Comparison of ENCODE assay signal across 12 cellular contexts in the genomic region with DNA sequence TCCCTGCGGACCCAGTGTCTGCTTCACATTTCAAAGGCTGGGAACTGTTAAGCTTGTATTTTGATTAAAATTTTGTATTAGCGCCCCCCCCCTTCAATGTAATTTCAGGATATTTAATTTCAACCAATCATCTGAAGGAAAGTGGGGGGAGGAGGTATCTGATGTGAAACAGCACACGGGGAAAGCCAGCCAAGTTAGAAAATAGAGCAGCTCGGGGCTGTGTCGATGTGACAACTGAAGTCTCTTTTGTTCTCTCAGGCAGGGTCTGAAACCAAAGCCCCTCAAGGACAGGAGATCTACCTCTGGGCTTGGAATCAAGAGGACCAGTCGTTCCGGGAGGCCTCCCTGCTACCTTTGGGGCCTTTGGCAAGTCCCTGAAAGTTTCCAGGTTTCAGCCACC. TPM values are rescaled to one million over a fixed set of nuclear protein-coding genes. Genes with fewer than 3 reads are reported as not detected.
DNase-seq lines count a peak whose midpoint lies in the region; FAIRE-seq and TF ChIP-seq lines count a peak whose summit lies in the region.
"Had no signal": no experiment of that assay in that cellular context is flagged by ENCODE, and none has a peak within 500 bp of the region (broad histone marks: within the 10 kb centered on the region; RNA-seq: fewer than 3 reads in every experiment).

No MANE protein-coding gene starts in this region.

- H3K27ac ChIP-seq in breast epithelium: peak overlapping the region; percentile 67 to 69
- peak overlapping the region; percentile 64 for H3K27ac ChIP-seq in left ventricle myocardium inferior (replicated peaks)
- H3K27ac ChIP-seq in neuronal stem cell (replicated peaks; ENCODE audit: low read length): no peak overlapping the region
- H3K27ac ChIP-seq: C4-2B had no signal

- intact Hi-C loops in breast epithelium (cut with DNase I; ENCODE audit: low total_unique reads): no loop called here
- intact Hi-C loops in MCF 10A (cut with micrococcal nuclease): loop anchor here (2.0 to 10.0 kb wide), 5 partner anchors 86 to 1146 kb away; no protein-coding TSS in a partner anchor
- intact Hi-C loops in left ventricle myocardium inferior (cut with micrococcal nuclease): loop anchor here (10.0 kb wide), 1 partner anchor 224 kb away; no protein-coding TSS in a partner anchor

- no peak overlapping the region for H3K4me3 Mint-ChIP-seq in MCF 10A (ENCODE audit: unreplicated experiment)
- H3K4me3 Mint-ChIP-seq: IgD-negative memory B cell had no signal

- H3K9me3 ChIP-seq in breast epithelium: no peaks in the 10 kb centered on the region
- H3K9me3 ChIP-seq in left ventricle myocardium inferior (replicated peaks): no peaks in the 10 kb centered on the region
- H3K9me3 ChIP-seq in neuronal stem cell (replicated peaks in 1 of 2; ENCODE audit: control insufficient read depth in 2 of 2, insufficient read depth in 1 of 2, low read depth in 1 of 2, low read length in 2 of 2): no peaks in the 10 kb centered on the region
- H3K9me3 ChIP-seq: HAP-1 had no signal

- no peak overlapping the region for H3K4ac ChIP-seq in neuronal stem cell (ENCODE audit: low read length)

- TF ChIP-seq CTCF in breast epithelium (IDR thresholded peaks at IDR 0.05) (no peak), MCF 10A (IDR thresholded peaks at IDR 0.05; ENCODE audit: unreplicated experiment) (no peak), left ventricle myocardium inferior (IDR thresholded peaks at IDR 0.05; ENCODE audit: borderline replicate concordance) (no peak)

- POLR2A ChIA-PET in MCF 10A (lab: Yijun Ruan, JAX): interaction anchor here (0.6 to 1.2 kb wide), 4 partner anchors 12 to 861 kb away, joined by 3 to 4 read pairs (median 3); no protein-coding TSS in a partner anchor

- TF ChIP-seq POLR2A in breast epithelium (IDR thresholded peaks at IDR 0.05) (no peak), GM12891 (IDR thresholded peaks at IDR 0.05; ENCODE audit: low read depth, low read length) (no peak)

- H3K18ac ChIP-seq in neuronal stem cell (ENCODE audit: low read length): no peak overlapping the region

- CTCF ChIA-PET in MCF 10A (lab: Yijun Ruan, JAX): interaction anchor here (0.6 to 6.5 kb wide), 39 partner anchors 10 to 1494 kb away, joined by 3 to 44 read pairs (median 4); a partner anchor contains a TSS

- no peak overlapping the region for H3K9ac ChIP-seq in neuronal stem cell (ENCODE audit: low read depth, low read length, poor library complexity)

- H2BK120ac ChIP-seq in neuronal stem cell (ENCODE audit: low read depth, low read length): no peak overlapping the region

- no peaks in the 10 kb centered on the region for H3K36me3 ChIP-seq in breast epithelium
- H3K36me3 ChIP-seq in left ventricle myocardium inferior: no peaks in the 10 kb centered on the region
- H3K36me3 ChIP-seq in neuronal stem cell (replicated peaks in 1 of 2; ENCODE audit: control insufficient read depth in 2 of 2, insufficient read depth in 2 of 2, low read length in 2 of 2): no peaks in the 10 kb centered on the region
- H3K36me3 ChIP-seq: HAP-1 had no signal

- H2BK15ac ChIP-seq in neuronal stem cell (ENCODE audit: low read length): no peak overlapping the region

- no peaks in the 10 kb centered on the region for H3K9me3 Mint-ChIP-seq in MCF 10A (ENCODE audit: unreplicated experiment)
- H3K9me3 Mint-ChIP-seq: IgD-negative memory B cell had no signal

- H3K14ac ChIP-seq in neuronal stem cell (ENCODE audit: low read length): no peak overlapping the region

- no peak overlapping the region for H4K8ac ChIP-seq in neuronal stem cell (ENCODE audit: low read depth, low read length)

- H3K4me3 ChIP-seq in breast epithelium (no peak overlapping the region), left ventricle myocardium inferior (peak overlapping the region; percentile 45), neuronal stem cell (ENCODE audit: low read length in 2 of 2) (no peak overlapping the region)
- H3K4me3 ChIP-seq: GM12878, HAP-1 had no signal

- no TSS peak for BruUV-seq in MCF 10A (replicated peaks; lab: Mats Ljungman, UMichigan)

- no peaks in the 10 kb centered on the region for H3K27me3 Mint-ChIP-seq in MCF 10A (ENCODE audit: insufficient read depth, unreplicated experiment)

- no peak overlapping the region for H3K23ac ChIP-seq in neuronal stem cell (ENCODE audit: low read depth, low read length, poor library complexity)

- H3K4me1 Mint-ChIP-seq in MCF 10A (ENCODE audit: insufficient read depth, unreplicated experiment): no peaks in the 10 kb centered on the region
- H3K4me1 Mint-ChIP-seq: IgD-negative memory B cell had no signal

- H3K79me1 ChIP-seq in neuronal stem cell (ENCODE audit: low read depth, low read length): no peaks in the 10 kb centered on the region

- H2AK5ac ChIP-seq in neuronal stem cell (ENCODE audit: low read depth, low read length): no peak overlapping the region

- peak overlapping the region; percentile 24 for H2AFZ ChIP-seq in neuronal stem cell (ENCODE audit: low read length)

- DNase-seq in breast epithelium (ENCODE audit: low spot score in 2 of 2) (no peak), MCF 10A (ENCODE audit: unreplicated experiment) (no peak), left ventricle myocardium inferior (no peak), neuronal stem cell (ENCODE audit: low spot score) (no peak), occipital lobe (lab: John Stamatoyannopoulos, UW) (no peak), AML-193 (lab: John Stamatoyannopoulos, UW) (no peak), GM12891 (ENCODE audit: insufficient read length, low spot score) (no peak)
- no peak for DNase-seq in activated CD4-positive, alpha-beta T cell treated with anti-CD3 and anti-CD28 coated beads for 1 hour

- peaks cover 5% of the 10 kb centered on the region for H3K36me3 Mint-ChIP-seq in MCF 10A (ENCODE audit: insufficient read depth, unreplicated experiment)
- H3K36me3 Mint-ChIP-seq: IgD-negative memory B cell had no signal

- no CpG with 5 or more reads among the region's 7 CpGs for WGBS in neuronal stem cell (ENCODE audit: extremely low coverage in 2 of 2, insufficient read length in 2 of 2, insufficient replicate concordance in 1 of 2), 2 donors

- no peak overlapping the region for H2BK5ac ChIP-seq in neuronal stem cell (ENCODE audit: low read length)

- H3K4me1 ChIP-seq in breast epithelium (no peaks in the 10 kb centered on the region), left ventricle myocardium inferior (peaks cover 48% of the 10 kb centered on the region), neuronal stem cell (ENCODE audit: control insufficient read depth in 2 of 2, insufficient read depth in 1 of 2, low read depth in 1 of 2, low read length in 2 of 2) (peaks cover 0 to 2% of the 10 kb centered on the region in 2 donors)
- H3K4me1 ChIP-seq: HAP-1 had no signal

- no peak for FAIRE-seq in GM12891 (lab: Jason Lieb, UNC)
- FAIRE-seq: GM12878 had no signal

- H3K27ac Mint-ChIP-seq in MCF 10A (ENCODE audit: low read depth, unreplicated experiment): no peak overlapping the region
- H3K27ac Mint-ChIP-seq: IgD-negative memory B cell had no signal

- no peak overlapping the region for H3K4me2 ChIP-seq in neuronal stem cell (ENCODE audit: insufficient read depth, low read length, poor library complexity, severe bottlenecking)

- no peak overlapping the region for H4K91ac ChIP-seq in neuronal stem cell (ENCODE audit: low read depth, low read length, poor library complexity)

- H3K27me3 ChIP-seq in breast epithelium: no peaks in the 10 kb centered on the region
- no peaks in the 10 kb centered on the region for H3K27me3 ChIP-seq in left ventricle myocardium inferior (ENCODE audit: low read depth)
- peaks cover 0 to 24% (median 0%) of the 10 kb centered on the region in 3 experiments for H3K27me3 ChIP-seq in neuronal stem cell (ENCODE audit: control insufficient read depth in 3 of 3, insufficient read depth in 3 of 3, low read depth in 1 of 3, low read length in 3 of 3)

- no peak overlapping the region for H2BK12ac ChIP-seq in neuronal stem cell (ENCODE audit: low read length)

TF ChIP-seq in GM12891, 5 proteins besides CTCF, POLR2A, EP300 and RAD21:
- TF ChIP-seq POU2F2 (IDR thresholded peaks at IDR 0.05; ENCODE audit: low read depth, low read length): no peak
- no peak for TF ChIP-seq SPI1 (IDR thresholded peaks at IDR 0.05; ENCODE audit: low read depth, low read length)
- no peak for TF ChIP-seq TAF1 (IDR thresholded peaks at IDR 0.05; ENCODE audit: low read depth, low read length)
- TF ChIP-seq POLR2AphosphoS5 (IDR thresholded peaks at IDR 0.05; ENCODE audit: low read depth, low read length): no peak
- no peak for TF ChIP-seq PAX5 (IDR thresholded peaks at IDR 0.05; ENCODE audit: insufficient read depth, low read length, severe bottlenecking)

RNA-seq across cellular contexts. Expression of a gene that starts 39.4 kb away (rescaled TPM):
- total RNA-seq in breast epithelium (10 to 100 TPM; 31.8 to 42.6 (median 35.7) TPM), MCF 10A (2022) (14.5 and 19.2 TPM in 2 replicates), left ventricle myocardium inferior (42.6 TPM), occipital lobe (25.7 TPM)
- 15.5 TPM for polyA plus RNA-seq in neuronal stem cell (2013, experiment 1 of 2)
- 16.0 TPM for polyA plus RNA-seq in neuronal stem cell (2013, experiment 2 of 2)
- polyA plus RNA-seq in GM12891 (2012; ENCODE audit: low read depth, missing spikeins): 13.3 TPM
